ENCODE assay signal across 8 cellular contexts in the genomic region with DNA sequence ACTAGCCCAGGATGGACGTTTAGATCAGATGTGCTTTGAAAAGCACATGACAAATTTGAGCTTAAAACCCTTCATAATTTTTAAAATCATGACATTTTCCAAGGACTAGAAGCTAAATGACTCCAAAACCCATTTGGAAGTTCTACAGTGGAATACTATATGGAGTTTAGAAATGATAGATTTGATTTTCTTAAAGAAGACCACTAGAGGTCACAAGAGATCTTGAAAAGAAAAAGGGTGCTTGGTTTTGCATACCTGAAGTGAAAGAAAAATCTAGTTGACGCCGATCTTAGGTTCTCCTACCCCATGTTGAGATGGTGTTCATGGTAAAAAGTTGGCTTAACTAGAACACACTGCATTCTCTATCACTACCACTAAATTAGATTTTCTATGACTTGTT. TPM values are rescaled to one million over a fixed set of nuclear protein-coding genes. Genes with fewer than 3 reads are reported as not detected.
DNase-seq lines count a peak whose midpoint lies in the region; ATAC-seq and TF ChIP-seq lines count a peak whose summit lies in the region.

No MANE protein-coding gene starts in this region.

- H3K9me3 ChIP-seq in DOHH2 (ENCODE audit: control insufficient read depth, insufficient read depth, low read length) (no peaks in the 10 kb centered on the region), transverse colon (no peaks in the 10 kb centered on the region)

- no peak for TF ChIP-seq EP300 in transverse colon (IDR thresholded peaks at IDR 0.05; ENCODE audit: low read depth)

- peaks cover 19% of the 10 kb centered on the region for H3K27me3 ChIP-seq in DOHH2 (ENCODE audit: control insufficient read depth, low read length)
- no peaks in the 10 kb centered on the region for H3K27me3 ChIP-seq in transverse colon

- no peaks in the 10 kb centered on the region for H4K20me1 ChIP-seq in DOHH2 (ENCODE audit: control insufficient read depth, insufficient read depth, low read depth, low read length)

- intact Hi-C loops in transverse colon (cut with DNase I; ENCODE audit: low total_unique reads), result no loop called here

- H3K9me2 ChIP-seq in DOHH2 (replicated peaks; ENCODE audit: control insufficient read depth, low read length), result no peaks in the 10 kb centered on the region

- H3K79me2 ChIP-seq in DOHH2 (ENCODE audit: control insufficient read depth, low read length), result no peaks in the 10 kb centered on the region

- peak; percentile 71 for ATAC-seq in HG03460 (IDR thresholded peaks at IDR 0.05; ENCODE audit: unreplicated experiment)
- ATAC-seq in HG03097 (IDR thresholded peaks at IDR 0.05; ENCODE audit: low FRiP score, unreplicated experiment), result no peak
- ATAC-seq in GM19351 (IDR thresholded peaks at IDR 0.05; ENCODE audit: unreplicated experiment), result no peak

- TF ChIP-seq POLR2A in transverse colon (IDR thresholded peaks at IDR 0.05), result no peak

- H3K36me3 ChIP-seq in DOHH2 (ENCODE audit: control insufficient read depth, low read length) (no peaks in the 10 kb centered on the region), transverse colon (no peaks in the 10 kb centered on the region)

- no peaks in the 10 kb centered on the region for H3F3A ChIP-seq in DOHH2 (ENCODE audit: control insufficient read depth, insufficient read depth)

- H3K4me1 ChIP-seq in DOHH2 (ENCODE audit: control insufficient read depth, low read length) (no peaks in the 10 kb centered on the region), transverse colon (peaks cover 0 to 6% (median 0%) of the 10 kb centered on the region in 4 donors)

- H3K4me2 ChIP-seq in DOHH2 (ENCODE audit: low read length), result no peak overlapping the region

- H3K4me3 ChIP-seq in DOHH2 (ENCODE audit: low read length) (no peak overlapping the region), astrocyte of the spinal cord (ENCODE audit: low read depth, low read length) (no peak overlapping the region), transverse colon (peak overlapping the region in 1 of 4 donors; percentile 20)

- peak; percentile 89 for DNase-seq in NCI-H526 treated with DMSO at 0.1 percent for 48 hours (lab: John Stamatoyannopoulos, UW)
- peak; percentile 35 for DNase-seq in astrocyte of the spinal cord (ENCODE audit: low read depth, low spot score)
- DNase-seq in iris pigment epithelial cell (ENCODE audit: low read depth), result peak; percentile 22
- no peak for DNase-seq in transverse colon

- in situ Hi-C loops in astrocyte of the spinal cord (cut with HindIII; ENCODE audit: low sequenced_read_pairs) (no loop called here), transverse colon (cut with MboI; ENCODE audit: low pct_ligation_motif_present in 1 of 4, low pct_unique_long_range_greater_than_20kb in 1 of 4, low sequenced_read_pairs in 3 of 4) (loop anchor here in 3 of 4 donors (10.0 to 25.0 kb wide), 5 partner anchors 151 to 754 kb away; no protein-coding TSS in a partner anchor)

- WGBS in transverse colon (ENCODE audit: low coverage in 1 of 2), 2 donors, result 0% methylated on average over 3 of the region's 3 CpGs

- peak; percentile 61 for TF ChIP-seq CTCF in DOHH2 (IDR thresholded peaks at IDR 0.05; ENCODE audit: low read depth, low read length, poor library complexity, severe bottlenecking)
- peak; percentile 40 for TF ChIP-seq CTCF in astrocyte of the spinal cord (IDR thresholded peaks at IDR 0.05; ENCODE audit: low read depth, low read length)
- TF ChIP-seq CTCF in transverse colon (IDR thresholded peaks at IDR 0.05), result peak; percentile 40 to 50 (median 45)

- no peak overlapping the region for H3K27ac ChIP-seq in DOHH2 (ENCODE audit: low read depth, low read length)
- H3K27ac ChIP-seq in transverse colon, result no peak overlapping the region

RNA-seq across cellular contexts. Expression of gene CFAP61, which starts 31.5 kb away (rescaled TPM):
- under 1 TPM in 1 of 4 donors, not detected in 3; 0.27 TPM for total RNA-seq in transverse colon

RNA-seq across cellular contexts. Expression of gene CRNKL1, which starts 31.5 kb away (rescaled TPM):
- 10 to 100 TPM; 12.3 to 22.1 (median 15.6) TPM for total RNA-seq in transverse colon
